Comparison of ENCODE assay signal across 1 cellular context in genomic region chr10:118046491-118047362, GRCh38.
A peak's percentile ranks its signal among the peaks of the same experiment; 100 is the strongest.
TF ChIP-seq lines count a peak whose summit lies in the region.

A gene with protein sequence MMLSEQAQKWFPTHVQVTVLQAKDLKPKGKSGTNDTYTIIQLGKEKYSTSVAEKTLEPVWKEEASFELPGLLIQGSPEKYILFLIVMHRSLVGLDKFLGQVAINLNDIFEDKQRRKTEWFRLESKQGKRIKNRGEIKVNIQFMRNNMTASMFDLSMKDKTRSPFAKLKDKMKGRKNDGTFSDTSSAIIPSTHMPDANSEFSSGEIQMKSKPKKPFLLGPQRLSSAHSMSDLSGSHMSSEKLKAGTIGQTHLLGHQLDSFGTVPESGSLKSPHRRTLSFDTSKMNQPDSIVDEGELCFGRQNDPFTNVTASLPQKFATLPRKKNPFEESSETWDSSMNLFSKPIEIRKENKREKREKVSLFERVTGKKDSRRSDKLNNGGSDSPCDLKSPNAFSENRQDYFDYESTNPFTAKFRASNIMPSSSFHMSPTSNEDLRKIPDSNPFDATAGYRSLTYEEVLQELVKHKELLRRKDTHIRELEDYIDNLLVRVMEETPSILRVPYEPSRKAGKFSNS (minus strand): TSS chr10:118046941. CDS start chr10:118046163, 778 bp downstream.

TF ChIP-seq in HepG2, 621 proteins besides CTCF, POLR2A, EP300 and RAD21 (continued from another document and continues in another):
- TF ChIP-seq, protein P1, sequence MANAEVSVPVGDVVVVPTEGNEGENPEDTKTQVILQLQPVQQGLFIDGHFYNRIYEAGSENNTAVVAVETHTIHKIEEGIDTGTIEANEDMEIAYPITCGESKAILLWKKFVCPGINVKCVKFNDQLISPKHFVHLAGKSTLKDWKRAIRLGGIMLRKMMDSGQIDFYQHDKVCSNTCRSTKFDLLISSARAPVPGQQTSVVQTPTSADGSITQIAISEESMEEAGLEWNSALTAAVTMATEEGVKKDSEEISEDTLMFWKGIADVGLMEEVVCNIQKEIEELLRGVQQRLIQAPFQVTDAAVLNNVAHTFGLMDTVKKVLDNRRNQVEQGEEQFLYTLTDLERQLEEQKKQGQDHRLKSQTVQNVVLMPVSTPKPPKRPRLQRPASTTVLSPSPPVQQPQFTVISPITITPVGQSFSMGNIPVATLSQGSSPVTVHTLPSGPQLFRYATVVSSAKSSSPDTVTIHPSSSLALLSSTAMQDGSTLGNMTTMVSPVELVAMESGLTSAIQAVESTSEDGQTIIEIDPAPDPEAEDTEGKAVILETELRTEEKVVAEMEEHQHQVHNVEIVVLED (CRISPR knock-in tag; IDR thresholded peaks at IDR 0.05; ENCODE audit: borderline replicate concordance) = peak; percentile 83
- 0 out of 2 replicates have a peak, but pooled peaks have one; percentile 10 for TF ChIP-seq ZNF629 (CRISPR knock-in tag; conservative IDR thresholded peaks at IDR 0.05)
- no peak for TF ChIP-seq NFIC (IDR thresholded peaks at IDR 0.05; ENCODE audit: low read length)
- peak; percentile 61; the same call in 1 of the 2 replicates for TF ChIP-seq FOXK1 (CRISPR knock-in tag; IDR thresholded peaks at IDR 0.05; ENCODE audit: borderline replicate concordance, low read depth)
- peak; percentile 78 for TF ChIP-seq HNRNPLL (IDR thresholded peaks at IDR 0.05; ENCODE audit: low read depth, low read length, poor library complexity, severe bottlenecking)
- peak; percentile 49; the same call in 1 of the 2 replicates for TF ChIP-seq IRF2 (CRISPR knock-in tag; IDR thresholded peaks at IDR 0.05)
- no peak for TF ChIP-seq MIXL1 (CRISPR knock-in tag; IDR thresholded peaks at IDR 0.05)
- TF ChIP-seq HDAC2 (CRISPR knock-in tag; IDR thresholded peaks at IDR 0.05) = peak; percentile 26; the same call in 1 of the 2 replicates
- peak; percentile 96 for TF ChIP-seq U2AF2 (IDR thresholded peaks at IDR 0.05; ENCODE audit: low read depth, low read length)
- peak; percentile 79; the same call in 1 of the 2 replicates for TF ChIP-seq ELF3 (CRISPR knock-in tag; IDR thresholded peaks at IDR 0.05)
- peak; percentile 76; the same call in 1 of the 2 replicates for TF ChIP-seq ARHGAP35 (CRISPR knock-in tag; IDR thresholded peaks at IDR 0.05; ENCODE audit: borderline replicate concordance)
- no peak for TF ChIP-seq HMG20B (CRISPR knock-in tag; conservative IDR thresholded peaks at IDR 0.05)
- no peak for TF ChIP-seq ZNF747 (CRISPR knock-in tag; IDR thresholded peaks at IDR 0.05; ENCODE audit: borderline replicate concordance)
- no peak for TF ChIP-seq EHMT2 (IDR thresholded peaks at IDR 0.05; ENCODE audit: borderline replicate concordance, low read depth, low read length)
- TF ChIP-seq ZFP36L1 (CRISPR knock-in tag; IDR thresholded peaks at IDR 0.05) = no peak
- TF ChIP-seq ZNF563 (CRISPR knock-in tag; IDR thresholded peaks at IDR 0.05) = peak; percentile 58; the same call in 1 of the 2 replicates
- TF ChIP-seq TRIM24 (CRISPR knock-in tag; IDR thresholded peaks at IDR 0.05) = no peak
- no peak for TF ChIP-seq ZNF713 (CRISPR knock-in tag; IDR thresholded peaks at IDR 0.05)
- TF ChIP-seq THRA (CRISPR knock-in tag; IDR thresholded peaks at IDR 0.05; ENCODE audit: borderline replicate concordance) = no peak
- no peak; the same call in 1 of the 2 replicates for TF ChIP-seq ZNF276 (CRISPR knock-in tag; IDR thresholded peaks at IDR 0.05; ENCODE audit: low read depth)
- 0 out of 2 replicates have a peak, but pooled peaks have one; percentile 60 for TF ChIP-seq ZNF329 (CRISPR knock-in tag; IDR thresholded peaks at IDR 0.05; ENCODE audit: low read depth)
- no peak for TF ChIP-seq IRF1 (CRISPR knock-in tag; IDR thresholded peaks at IDR 0.05; ENCODE audit: low read depth)
- TF ChIP-seq MED8 (CRISPR knock-in tag; IDR thresholded peaks at IDR 0.05; ENCODE audit: insufficient replicate concordance) = no peak
- TF ChIP-seq, protein P2, sequence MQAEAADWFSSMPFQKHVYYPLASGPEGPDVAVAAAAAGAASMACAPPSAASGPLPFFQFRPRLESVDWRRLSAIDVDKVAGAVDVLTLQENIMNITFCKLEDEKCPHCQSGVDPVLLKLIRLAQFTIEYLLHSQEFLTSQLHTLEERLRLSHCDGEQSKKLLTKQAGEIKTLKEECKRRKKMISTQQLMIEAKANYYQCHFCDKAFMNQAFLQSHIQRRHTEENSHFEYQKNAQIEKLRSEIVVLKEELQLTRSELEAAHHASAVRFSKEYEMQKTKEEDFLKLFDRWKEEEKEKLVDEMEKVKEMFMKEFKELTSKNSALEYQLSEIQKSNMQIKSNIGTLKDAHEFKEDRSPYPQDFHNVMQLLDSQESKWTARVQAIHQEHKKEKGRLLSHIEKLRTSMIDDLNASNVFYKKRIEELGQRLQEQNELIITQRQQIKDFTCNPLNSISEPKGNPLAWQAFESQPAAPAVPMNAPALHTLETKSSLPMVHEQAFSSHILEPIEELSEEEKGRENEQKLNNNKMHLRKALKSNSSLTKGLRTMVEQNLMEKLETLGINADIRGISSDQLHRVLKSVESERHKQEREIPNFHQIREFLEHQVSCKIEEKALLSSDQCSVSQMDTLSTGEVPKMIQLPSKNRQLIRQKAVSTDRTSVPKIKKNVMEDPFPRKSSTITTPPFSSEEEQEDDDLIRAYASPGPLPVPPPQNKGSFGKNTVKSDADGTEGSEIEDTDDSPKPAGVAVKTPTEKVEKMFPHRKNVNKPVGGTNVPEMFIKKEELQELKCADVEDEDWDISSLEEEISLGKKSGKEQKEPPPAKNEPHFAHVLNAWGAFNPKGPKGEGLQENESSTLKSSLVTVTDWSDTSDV (CRISPR knock-in tag; IDR thresholded peaks at IDR 0.05) = 0 out of 2 replicates have a peak, but pooled peaks have one; percentile 61
- TF ChIP-seq BRD4 (CRISPR knock-in tag; IDR thresholded peaks at IDR 0.05) = 0 out of 2 replicates have a peak, but pooled peaks have one; percentile 11
- TF ChIP-seq SMC3 (IDR thresholded peaks at IDR 0.05; ENCODE audit: low read length) = no peak
- no peak for TF ChIP-seq ZSCAN9 (CRISPR knock-in tag; IDR thresholded peaks at IDR 0.05; ENCODE audit: borderline replicate concordance)
- TF ChIP-seq ARNTL (CRISPR knock-in tag; IDR thresholded peaks at IDR 0.05) = peak; percentile 60; the same call in 1 of the 2 replicates
- TF ChIP-seq, protein P3, sequence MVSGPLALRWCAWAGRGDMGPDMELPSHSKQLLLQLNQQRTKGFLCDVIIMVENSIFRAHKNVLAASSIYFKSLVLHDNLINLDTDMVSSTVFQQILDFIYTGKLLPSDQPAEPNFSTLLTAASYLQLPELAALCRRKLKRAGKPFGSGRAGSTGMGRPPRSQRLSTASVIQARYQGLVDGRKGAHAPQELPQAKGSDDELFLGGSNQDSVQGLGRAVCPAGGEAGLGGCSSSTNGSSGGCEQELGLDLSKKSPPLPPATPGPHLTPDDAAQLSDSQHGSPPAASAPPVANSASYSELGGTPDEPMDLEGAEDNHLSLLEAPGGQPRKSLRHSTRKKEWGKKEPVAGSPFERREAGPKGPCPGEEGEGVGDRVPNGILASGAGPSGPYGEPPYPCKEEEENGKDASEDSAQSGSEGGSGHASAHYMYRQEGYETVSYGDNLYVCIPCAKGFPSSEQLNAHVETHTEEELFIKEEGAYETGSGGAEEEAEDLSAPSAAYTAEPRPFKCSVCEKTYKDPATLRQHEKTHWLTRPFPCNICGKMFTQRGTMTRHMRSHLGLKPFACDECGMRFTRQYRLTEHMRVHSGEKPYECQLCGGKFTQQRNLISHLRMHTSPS (CRISPR knock-in tag; IDR thresholded peaks at IDR 0.05; ENCODE audit: low read depth) = no peak
- no peak for TF ChIP-seq ZNF354B (CRISPR knock-in tag; IDR thresholded peaks at IDR 0.05)
- TF ChIP-seq, protein P4, sequence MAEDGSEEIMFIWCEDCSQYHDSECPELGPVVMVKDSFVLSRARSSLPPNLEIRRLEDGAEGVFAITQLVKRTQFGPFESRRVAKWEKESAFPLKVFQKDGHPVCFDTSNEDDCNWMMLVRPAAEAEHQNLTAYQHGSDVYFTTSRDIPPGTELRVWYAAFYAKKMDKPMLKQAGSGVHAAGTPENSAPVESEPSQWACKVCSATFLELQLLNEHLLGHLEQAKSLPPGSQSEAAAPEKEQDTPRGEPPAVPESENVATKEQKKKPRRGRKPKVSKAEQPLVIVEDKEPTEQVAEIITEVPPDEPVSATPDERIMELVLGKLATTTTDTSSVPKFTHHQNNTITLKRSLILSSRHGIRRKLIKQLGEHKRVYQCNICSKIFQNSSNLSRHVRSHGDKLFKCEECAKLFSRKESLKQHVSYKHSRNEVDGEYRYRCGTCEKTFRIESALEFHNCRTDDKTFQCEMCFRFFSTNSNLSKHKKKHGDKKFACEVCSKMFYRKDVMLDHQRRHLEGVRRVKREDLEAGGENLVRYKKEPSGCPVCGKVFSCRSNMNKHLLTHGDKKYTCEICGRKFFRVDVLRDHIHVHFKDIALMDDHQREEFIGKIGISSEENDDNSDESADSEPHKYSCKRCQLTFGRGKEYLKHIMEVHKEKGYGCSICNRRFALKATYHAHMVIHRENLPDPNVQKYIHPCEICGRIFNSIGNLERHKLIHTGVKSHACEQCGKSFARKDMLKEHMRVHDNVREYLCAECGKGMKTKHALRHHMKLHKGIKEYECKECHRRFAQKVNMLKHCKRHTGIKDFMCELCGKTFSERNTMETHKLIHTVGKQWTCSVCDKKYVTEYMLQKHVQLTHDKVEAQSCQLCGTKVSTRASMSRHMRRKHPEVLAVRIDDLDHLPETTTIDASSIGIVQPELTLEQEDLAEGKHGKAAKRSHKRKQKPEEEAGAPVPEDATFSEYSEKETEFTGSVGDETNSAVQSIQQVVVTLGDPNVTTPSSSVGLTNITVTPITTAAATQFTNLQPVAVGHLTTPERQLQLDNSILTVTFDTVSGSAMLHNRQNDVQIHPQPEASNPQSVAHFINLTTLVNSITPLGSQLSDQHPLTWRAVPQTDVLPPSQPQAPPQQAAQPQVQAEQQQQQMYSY (CRISPR knock-in tag; IDR thresholded peaks at IDR 0.05) = no peak
- TF ChIP-seq MXD4 (CRISPR knock-in tag; IDR thresholded peaks at IDR 0.05) = 0 out of 2 replicates have a peak, but pooled peaks have one; percentile 38
- 0 out of 2 replicates have a peak, but pooled peaks have one; percentile 60 for TF ChIP-seq KLF12 (CRISPR knock-in tag; IDR thresholded peaks at IDR 0.05; ENCODE audit: borderline replicate concordance)
- TF ChIP-seq GATAD1 (CRISPR knock-in tag; IDR thresholded peaks at IDR 0.05) = peak; percentile 78
- no peak for TF ChIP-seq ATF6 (CRISPR knock-in tag; conservative IDR thresholded peaks at IDR 0.05)
- TF ChIP-seq ZFP91 (CRISPR knock-in tag; IDR thresholded peaks at IDR 0.05; ENCODE audit: borderline replicate concordance) = peak; percentile 76
- no peak for TF ChIP-seq ZMYM3 (CRISPR knock-in tag; IDR thresholded peaks at IDR 0.05)
- TF ChIP-seq FOSL2 (CRISPR knock-in tag; IDR thresholded peaks at IDR 0.05) = peak; percentile 15; the same call in 1 of the 2 replicates
- TF ChIP-seq RBM39 (IDR thresholded peaks at IDR 0.05; ENCODE audit: low read depth, low read length, poor library complexity, severe bottlenecking) = peak; percentile 58
- TF ChIP-seq HNF4G (IDR thresholded peaks at IDR 0.05; ENCODE audit: borderline replicate concordance, low read depth, low read length) = peak; percentile 11; the same call in 1 of the 2 replicates
- TF ChIP-seq HNF4G (CRISPR knock-in tag; IDR thresholded peaks at IDR 0.05; ENCODE audit: borderline replicate concordance, low read depth) = no peak
- no peak for TF ChIP-seq SNAPC2 (CRISPR knock-in tag; IDR thresholded peaks at IDR 0.05)
